In genomic region chr2:71849111-71849510, GRCh38 we compare ENCODE assay signal across 28 cellular contexts.
DNase-seq lines count a peak whose midpoint lies in the region; ATAC-seq and TF ChIP-seq lines count a peak whose summit lies in the region.
"Had no signal": no experiment of that assay in that cellular context is flagged by ENCODE, and none has a peak within 500 bp of the region (broad histone marks: within the 10 kb centered on the region; RNA-seq: fewer than 3 reads in every experiment).

No MANE protein-coding gene starts in this region.

- H3K27ac ChIP-seq in H9 (ENCODE audit: insufficient read length, low read depth, low read length) (no peak overlapping the region), mesenchymal stem cell (ENCODE audit: low read length, poor library complexity, severe bottlenecking) (no peak overlapping the region), tibial artery (peak overlapping the region; percentile 69 to 79)
- H3K27ac ChIP-seq: A549; BLaER1 treated with 17β-estradiol and CSF1 and Interleukin-3, amounts not matched to agents 10 nM and 100 nM; KMS-11 had no signal

- no peaks in the 10 kb centered on the region for H4K20me1 ChIP-seq in H9 (ENCODE audit: control insufficient read depth, insufficient read depth, insufficient read length)

- H4K91ac ChIP-seq in H9 (ENCODE audit: insufficient read length, low read depth, low read length) (no peak overlapping the region), mesenchymal stem cell (ENCODE audit: low read length) (no peak overlapping the region)

- ATAC-seq in effector memory CD8-positive, alpha-beta T cell (replicated peaks) = no peak
- ATAC-seq: A549, GM12878, HCT116, PC-3 had no signal

- peaks cover 1% of the 10 kb centered on the region; the same call in 1 of the 2 replicates for H3K27me3 Mint-ChIP-seq in H9 (ENCODE audit: low read depth)
- peaks cover 4 to 13% of the 10 kb centered on the region in 2 donors for H3K27me3 Mint-ChIP-seq in effector memory CD8-positive, alpha-beta T cell

- H3K23me2 ChIP-seq in H9 (ENCODE audit: insufficient read length, low read depth, low read length, poor library complexity, severe bottlenecking) = no peaks in the 10 kb centered on the region

- no CpG with 5 or more reads among the region's 6 CpGs for WGBS in H9 (ENCODE audit: extremely low coverage, insufficient read length, low lambda C conversion rate)
- 66% methylated on average over 4 of the region's 6 CpGs for WGBS in mesenchymal stem cell

- H3K79me1 ChIP-seq in H9 (ENCODE audit: insufficient read depth, low read depth, low read length, poor library complexity, severe bottlenecking) (no peaks in the 10 kb centered on the region), mesenchymal stem cell (replicated peaks; ENCODE audit: low read length, poor library complexity, severe bottlenecking) (no peaks in the 10 kb centered on the region)

- no peaks in the 10 kb centered on the region for H3K36me3 Mint-ChIP-seq in H9 (ENCODE audit: insufficient read depth in 1 of 3, low read depth in 3 of 3)
- no peaks in the 10 kb centered on the region for H3K36me3 Mint-ChIP-seq in effector memory CD8-positive, alpha-beta T cell (ENCODE audit: insufficient read depth)
- H3K36me3 Mint-ChIP-seq: CD4-positive, alpha-beta memory T cell; IgD-negative memory B cell had no signal

- no peaks in the 10 kb centered on the region for H3K79me2 ChIP-seq in H9 (ENCODE audit: insufficient read depth, low read length)

- H4K5ac ChIP-seq in H9 (ENCODE audit: insufficient read length, low read depth, low read length) = no peak overlapping the region

- DNase-seq in H9 (peak; percentile 30), ecto neural progenitor cell (ENCODE audit: low spot score) (peak; percentile 24), mesenchymal stem cell (no peak), tibial artery (no peak), G401 (ENCODE audit: low spot score) (no peak), COLO829 (ENCODE audit: low spot score) (no peak)
- no peak for DNase-seq in effector memory CD8-positive, alpha-beta T cell
- DNase-seq: AML-193; Caco-2; CD4-positive, alpha-beta memory T cell; GDM1; GOT3; MM.1S; NCI-H1436; NCI-H187; NCI-H2081 treated with DMSO at 0.1 percent for 48 hours; NCI-H2171; NCI-H226; NCI-H524; NCI-H748 treated with DMSO at 0.1 percent for 48 hours; PC-3; SK-N-SH had no signal

- H3K9me3 ChIP-seq in H9 (ENCODE audit: control insufficient read depth, low read depth, low read length) = no peaks in the 10 kb centered on the region
- no peaks in the 10 kb centered on the region for H3K9me3 ChIP-seq in mesenchymal stem cell (ENCODE audit: control insufficient read depth, low read length)
- H3K9me3 ChIP-seq in tibial artery = no peaks in the 10 kb centered on the region
- H3K9me3 ChIP-seq: A549; BLaER1 treated with 17β-estradiol and CSF1 and Interleukin-3, amounts not matched to agents 10 nM and 100 nM; Caco-2; SK-N-SH had no signal

- no peak overlapping the region for H2BK20ac ChIP-seq in H9 (ENCODE audit: low read depth, low read length, poor library complexity, severe bottlenecking)

- in situ Hi-C loops in G401 (cut with HindIII; ENCODE audit: low sequenced_read_pairs) = no loop called here

- no peak overlapping the region for H3K14ac ChIP-seq in H9 (ENCODE audit: insufficient read depth, low read length)
- no peak overlapping the region for H3K14ac ChIP-seq in mesenchymal stem cell (ENCODE audit: low read length in 2 of 2)

- peaks cover 0 to 5% of the 10 kb centered on the region in 2 experiments; a peak in 1 of 4 replicates for H3K4me1 Mint-ChIP-seq in H9
- no peaks in the 10 kb centered on the region for H3K4me1 Mint-ChIP-seq in effector memory CD8-positive, alpha-beta T cell (ENCODE audit: low read depth in 2 of 2)
- H3K4me1 Mint-ChIP-seq: CD4-positive, alpha-beta memory T cell; IgD-negative memory B cell had no signal

- H3K36me3 ChIP-seq in mesenchymal stem cell (ENCODE audit: control insufficient read depth in 1 of 2, insufficient read depth in 2 of 2, low read depth in 1 of 2, low read length in 2 of 2) (no peaks in the 10 kb centered on the region), tibial artery (no peaks in the 10 kb centered on the region)
- H3K36me3 ChIP-seq: BLaER1 treated with 17β-estradiol and CSF1 and Interleukin-3, amounts not matched to agents 10 nM and 100 nM had no signal

- no peak overlapping the region for H2BK12ac ChIP-seq in H9 (ENCODE audit: insufficient read length, low read depth, low read length)
- H2BK12ac ChIP-seq in mesenchymal stem cell (ENCODE audit: low read length in 2 of 2) = no peak overlapping the region

- no peak overlapping the region for H3K4me3 Mint-ChIP-seq in H9
- no peak overlapping the region for H3K4me3 Mint-ChIP-seq in effector memory CD8-positive, alpha-beta T cell
- H3K4me3 Mint-ChIP-seq: CD4-positive, alpha-beta memory T cell; IgD-negative memory B cell had no signal

- no peak overlapping the region for H3K9ac ChIP-seq in H9 (ENCODE audit: extremely low read depth, insufficient read length, low read length)
- H3K9ac ChIP-seq in mesenchymal stem cell (ENCODE audit: low read length) = no peak overlapping the region
- H3K9ac ChIP-seq: BLaER1 treated with 17β-estradiol and CSF1 and Interleukin-3, amounts not matched to agents 10 nM and 100 nM; KMS-11; SK-N-SH had no signal

- H2BK5ac ChIP-seq in H9 (ENCODE audit: insufficient read length, low read length) (no peak overlapping the region), mesenchymal stem cell (ENCODE audit: low read depth, low read length, poor library complexity, severe bottlenecking) (no peak overlapping the region)

- H2BK120ac ChIP-seq in H9 (ENCODE audit: low read depth, low read length, poor library complexity, severe bottlenecking) (no peak overlapping the region), mesenchymal stem cell (ENCODE audit: low read depth, low read length) (no peak overlapping the region)

- H3K4me2 ChIP-seq in H9 (ENCODE audit: insufficient read depth, insufficient read length, low read length) (no peak overlapping the region), mesenchymal stem cell (ENCODE audit: low read length, poor library complexity, severe bottlenecking) (no peak overlapping the region)
- H3K4me2 ChIP-seq: A549; BLaER1 treated with 17β-estradiol and CSF1 and Interleukin-3, amounts not matched to agents 10 nM and 100 nM; KMS-11; SK-N-SH had no signal

- H3K56ac ChIP-seq in H9 (ENCODE audit: insufficient read length, low read depth, low read length) = no peak overlapping the region

- no peak overlapping the region; a peak in 1 of 7 replicates for H3K27ac Mint-ChIP-seq in H9
- H3K27ac Mint-ChIP-seq in effector memory CD8-positive, alpha-beta T cell = no peak overlapping the region
- H3K27ac Mint-ChIP-seq: CD4-positive, alpha-beta memory T cell; IgD-negative memory B cell had no signal

- no peaks in the 10 kb centered on the region for H3K27me3 ChIP-seq in H9 (ENCODE audit: insufficient read depth, low read length)
- peaks cover 5 to 8% of the 10 kb centered on the region in 2 experiments for H3K27me3 ChIP-seq in mesenchymal stem cell (ENCODE audit: control insufficient read depth in 1 of 2, insufficient read depth in 1 of 2, low read length in 2 of 2)
- no peaks in the 10 kb centered on the region for H3K27me3 ChIP-seq in tibial artery
- H3K27me3 ChIP-seq: BLaER1 treated with 17β-estradiol and CSF1 and Interleukin-3, amounts not matched to agents 10 nM and 100 nM had no signal

- H2BK15ac ChIP-seq in H9 (ENCODE audit: low read depth, low read length) (no peak overlapping the region), mesenchymal stem cell (ENCODE audit: low read depth, poor library complexity, severe bottlenecking) (peak overlapping the region; percentile 39)

- no peak overlapping the region for H3T11ph ChIP-seq in H9 (ENCODE audit: low read length)

- TF ChIP-seq CTCF in H9 (conservative IDR thresholded peaks at IDR 0.05) (no peak), tibial artery (IDR thresholded peaks at IDR 0.05) (no peak)

- H3K18ac ChIP-seq in H9 (ENCODE audit: insufficient read length, low read depth, low read length) (no peak overlapping the region), mesenchymal stem cell (ENCODE audit: low read depth in 1 of 2, low read length in 2 of 2) (no peak overlapping the region)

- H3K4me3 ChIP-seq in mesenchymal stem cell (ENCODE audit: insufficient read depth in 1 of 2, low read depth in 1 of 2, low read length in 2 of 2) = no peak overlapping the region
- no peak overlapping the region for H3K4me3 ChIP-seq in tibial artery
- H3K4me3 ChIP-seq: A549; BLaER1 treated with 17β-estradiol and CSF1 and Interleukin-3, amounts not matched to agents 10 nM and 100 nM; GM12878 had no signal

- H3K23ac ChIP-seq in H9 (ENCODE audit: insufficient read length, low read depth, low read length) (no peak overlapping the region), mesenchymal stem cell (ENCODE audit: low read length in 2 of 2) (no peak overlapping the region)

- H3K4ac ChIP-seq in H9 (ENCODE audit: low read depth, low read length) (no peak overlapping the region), mesenchymal stem cell (ENCODE audit: low read depth in 1 of 2, low read length in 2 of 2) (no peak overlapping the region)

- H4K8ac ChIP-seq in H9 (replicated peaks; ENCODE audit: insufficient read length, low read depth, low read length) (no peak overlapping the region), mesenchymal stem cell (ENCODE audit: low read length) (no peak overlapping the region)

- H3K4me1 ChIP-seq in H9 (ENCODE audit: insufficient read depth, low read length) (no peaks in the 10 kb centered on the region), mesenchymal stem cell (ENCODE audit: control insufficient read depth, insufficient read depth, low read depth, low read length) (peaks cover 3% of the 10 kb centered on the region), tibial artery (peaks cover 0 to 51% (median 41%) of the 10 kb centered on the region in 4 donors)
- H3K4me1 ChIP-seq: BLaER1 treated with 17β-estradiol and CSF1 and Interleukin-3, amounts not matched to agents 10 nM and 100 nM; Caco-2 had no signal

- intact Hi-C loops in tibial artery (cut with DNase I; ENCODE audit: low total_unique reads) = no loop called here

- H3K9me3 Mint-ChIP-seq in H9 = no peaks in the 10 kb centered on the region
- H3K9me3 Mint-ChIP-seq in effector memory CD8-positive, alpha-beta T cell = no peaks in the 10 kb centered on the region

- no peak overlapping the region for H2AFZ ChIP-seq in H9 (ENCODE audit: low read length)
- no peak overlapping the region for H2AFZ ChIP-seq in mesenchymal stem cell (ENCODE audit: low read depth, low read length)

- H2AK5ac ChIP-seq in H9 (ENCODE audit: insufficient read length, low read length) (no peak overlapping the region), mesenchymal stem cell (ENCODE audit: low read length, severe bottlenecking) (no peak overlapping the region)

Comparison
In these comparisons a context has a peak if more than half of its experiments do, and no peak if none do; other contexts are left out.
1. DNase-seq: peak in H9 (single experiment) and ecto neural progenitor cell (single experiment); none in mesenchymal stem cell (single experiment), tibial artery (0 of 2), G401 (single experiment), effector memory CD8-positive, alpha-beta T cell (0 of 3) and COLO829 (single experiment).
2. H3K27ac ChIP-seq: peak in tibial artery (2 of 2); none in H9 (single experiment) and mesenchymal stem cell (single experiment).